18 cellular contexts compared by ENCODE assay signal in genomic region chr7:92100523-92100922, GRCh38. TPM values are rescaled to one million over a fixed set of nuclear protein-coding genes. Genes with fewer than 3 reads are reported as not detected.
A peak's percentile ranks its signal among the peaks of the same experiment; 100 is the strongest.
DNase-seq lines count a peak whose midpoint lies in the region; ATAC-seq, FAIRE-seq and TF ChIP-seq lines count a peak whose summit lies in the region.
"Had no signal": no experiment of that assay in that cellular context is flagged by ENCODE, and none has a peak within 500 bp of the region (broad histone marks: within the 10 kb centered on the region; RNA-seq: fewer than 3 reads in every experiment).

No MANE protein-coding gene starts in this region.

- no peak for DNase-seq in activated T-cell treated with anti-CD3 and anti-CD28 coated beads, Interleukin-2, amount 50 U/mL, for 72 hours
- DNase-seq in activated T-cell treated with anti-CD3 and anti-CD28 coated beads for 4 hours (no peak), GM12892 (ENCODE audit: insufficient read length) (no peak), mucosa of descending colon (no peak), HUDEP-2 (lab: John Stamatoyannopoulos, UW; ENCODE audit: unreplicated experiment in 76 of 76) (no peak)
- DNase-seq: C1 segment of cervical spinal cord; Calu3; CD4-positive, alpha-beta memory T cell; COR-L47; DMS53; DMS79 treated with DMSO at 0.1 percent for 48 hours; GF-D8; GOT3; HFFc6 had no signal

- no peaks in the 10 kb centered on the region for H3K9me3 ChIP-seq in mucosa of descending colon
- H3K9me3 ChIP-seq: HAP-1 had no signal

- ATAC-seq in activated T-cell treated with anti-CD3 and anti-CD28 coated beads, Interleukin-2, amount 50 U/mL, for 72 hours (replicated peaks in 1 of 2): no peak
- ATAC-seq in mucosa of descending colon: peak; percentile 79
- ATAC-seq in HG03196 (IDR thresholded peaks at IDR 0.05; ENCODE audit: unreplicated experiment): no peak

- H3K27me3 Mint-ChIP-seq in activated T-cell treated with anti-CD3 and anti-CD28 coated beads, Interleukin-2, amount 50 U/mL, for 72 hours (ENCODE audit: low read depth): no peaks in the 10 kb centered on the region
- H3K27me3 Mint-ChIP-seq: CD4-positive, alpha-beta memory T cell had no signal

- peak overlapping the region; percentile 44 for H3K27ac Mint-ChIP-seq in activated T-cell treated with anti-CD3 and anti-CD28 coated beads, Interleukin-2, amount 50 U/mL, for 72 hours
- H3K27ac Mint-ChIP-seq: HFFc6 had no signal

- H3K4me1 Mint-ChIP-seq in activated T-cell treated with anti-CD3 and anti-CD28 coated beads, Interleukin-2, amount 50 U/mL, for 72 hours (ENCODE audit: low read depth): no peaks in the 10 kb centered on the region
- H3K4me1 Mint-ChIP-seq: CD4-positive, alpha-beta memory T cell had no signal

- no peak overlapping the region for H3K4me3 Mint-ChIP-seq in activated T-cell treated with anti-CD3 and anti-CD28 coated beads, Interleukin-2, amount 50 U/mL, for 72 hours
- H3K4me3 Mint-ChIP-seq: CD4-positive, alpha-beta memory T cell; HFFc6 had no signal

- peak; percentile 48 for FAIRE-seq in GM12892 (lab: Jason Lieb, UNC)
- FAIRE-seq: GM12891, H54 had no signal

- TF ChIP-seq CTCF in mucosa of descending colon (IDR thresholded peaks at IDR 0.05): no peak

- no peak for TF ChIP-seq POLR2A in GM12892 (IDR thresholded peaks at IDR 0.05; ENCODE audit: low read depth, low read length)

- no peaks in the 10 kb centered on the region for H3K9me3 Mint-ChIP-seq in activated T-cell treated with anti-CD3 and anti-CD28 coated beads, Interleukin-2, amount 50 U/mL, for 72 hours
- H3K9me3 Mint-ChIP-seq: CD4-positive, alpha-beta memory T cell; HFFc6 had no signal

- peaks cover 0 to 8% of the 10 kb centered on the region in 2 donors for H3K36me3 Mint-ChIP-seq in activated T-cell treated with anti-CD3 and anti-CD28 coated beads, Interleukin-2, amount 50 U/mL, for 72 hours (ENCODE audit: insufficient read depth in 2 of 2)

- H3K4me3 ChIP-seq in mucosa of descending colon: no peak overlapping the region
- H3K4me3 ChIP-seq: HAP-1 had no signal

- intact Hi-C loops in mucosa of descending colon (cut with DNase I, micrococcal nuclease): no loop called here

- peaks cover 11% of the 10 kb centered on the region for H3K36me3 ChIP-seq in mucosa of descending colon (ENCODE audit: low read depth)

- H3K4me1 ChIP-seq in mucosa of descending colon (ENCODE audit: low read depth): no peaks in the 10 kb centered on the region

RNA-seq across cellular contexts. Expression of gene CYP51A1, which starts 33.8 kb away (rescaled TPM):
- total RNA-seq in activated T-cell treated with anti-CD3 and anti-CD28 coated beads, Interleukin-2, amount 50 U/mL, for 72 hours: 10 to 100 TPM; 29.8 to 29.9 TPM
- polyA plus RNA-seq in GM12892 (2012; ENCODE audit: missing spikeins): 68.1 TPM
- 100 to 1,000 TPM in 2 of 3 donors, 10 to 100 TPM in 1; 73.2 to 181 (median 133) TPM for total RNA-seq in mucosa of descending colon
